In genomic region chr2:95728878-95729511, GRCh38 we compare ENCODE assay signal across 8 cellular contexts.
DNase-seq lines count a peak whose midpoint lies in the region; ATAC-seq and TF ChIP-seq lines count a peak whose summit lies in the region.

No MANE protein-coding gene starts in this region.

- H3K4me3 ChIP-seq in LNCaP clone FGC (ENCODE audit: low read depth, low read length) (no peak overlapping the region), Peyer's patch (no peak overlapping the region), body of pancreas (no peak overlapping the region)

- H3K9me3 ChIP-seq in Peyer's patch (no peaks in the 10 kb centered on the region), body of pancreas (no peaks in the 10 kb centered on the region)

- H3K27me3 ChIP-seq in Peyer's patch = no peaks in the 10 kb centered on the region
- H3K27me3 ChIP-seq in body of pancreas = no peaks in the 10 kb centered on the region

- H3K36me3 ChIP-seq in Peyer's patch (no peaks in the 10 kb centered on the region), body of pancreas (replicated peaks in 1 of 2; ENCODE audit: insufficient read depth in 1 of 2, low read depth in 2 of 2) (no peaks in the 10 kb centered on the region)

- 8% methylated on average over 7 of the region's 7 CpGs for WGBS in body of pancreas, 2 donors

- peak; percentile 36 to 39 for DNase-seq in activated T-cell treated with anti-CD3 and anti-CD28 coated beads, Interleukin-2, amount 50 U/mL, for 48 hours
- DNase-seq in activated T-cell treated with anti-CD3 and anti-CD28 coated beads, Interleukin-2, amount 50 U/mL, for 1 hour = no peak
- DNase-seq in LNCaP clone FGC (ENCODE audit: low read depth) (peak; percentile 67), Peyer's patch (peak in 1 of 3 donors; percentile 74), body of pancreas (peak; percentile 73 to 86 (median 75)), iPS-NIHi11 (ENCODE audit: low spot score) (peak; percentile 69), OCI-M2 (lab: John Stamatoyannopoulos, UW; ENCODE audit: unreplicated experiment) (no peak)
- DNase-seq in stimulated activated CD4-positive, alpha-beta T cell treated with anti-CD3 and anti-CD28 coated beads, Interleukin-2, amount 100 ng/mL, for 24 hours = peak; percentile 14 to 19

- H3K4me1 ChIP-seq in Peyer's patch (no peaks in the 10 kb centered on the region), body of pancreas (no peaks in the 10 kb centered on the region)

- peak; percentile 71 for TF ChIP-seq CTCF in LNCaP clone FGC (IDR thresholded peaks at IDR 0.05; ENCODE audit: control insufficient read depth, extremely low read depth, insufficient read depth)
- TF ChIP-seq CTCF in Peyer's patch (IDR thresholded peaks at IDR 0.05) = peak in 5 of 6 experiments; percentile 36 to 80 (median 73)
- TF ChIP-seq CTCF in body of pancreas (IDR thresholded peaks at IDR 0.05) = peak; percentile 35 to 93 (median 85)

- ATAC-seq in body of pancreas = peak; percentile 94

- TF ChIP-seq POLR2A in Peyer's patch (IDR thresholded peaks at IDR 0.05) (no peak), body of pancreas (IDR thresholded peaks at IDR 0.05) (no peak)

- intact Hi-C loops in body of pancreas (cut with DNase I) = no loop called here

- no peak overlapping the region for H3K27ac ChIP-seq in Peyer's patch
- H3K27ac ChIP-seq in body of pancreas = peak overlapping the region in 2 of 4 donors; percentile 37 to 64

Comparison
In these comparisons a context has a peak if more than half of its experiments do, and no peak if none do; other contexts are left out.
1. DNase-seq: peak in activated T-cell treated with anti-CD3 and anti-CD28 coated beads, Interleukin-2, amount 50 U/mL, for 48 hours (2 of 2), LNCaP clone FGC (single experiment), body of pancreas (4 of 4), iPS-NIHi11 (single experiment) and stimulated activated CD4-positive, alpha-beta T cell treated with anti-CD3 and anti-CD28 coated beads, Interleukin-2, amount 100 ng/mL, for 24 hours (2 of 2); none in activated T-cell treated with anti-CD3 and anti-CD28 coated beads, Interleukin-2, amount 50 U/mL, for 1 hour (single experiment) and OCI-M2 (single experiment).
2. Peak in every context shown above with its lines, with median percentiles within 50 percentile points of each other: CTCF ChIP-seq.